ENCODE assay signal across 19 cellular contexts in the genomic region with DNA sequence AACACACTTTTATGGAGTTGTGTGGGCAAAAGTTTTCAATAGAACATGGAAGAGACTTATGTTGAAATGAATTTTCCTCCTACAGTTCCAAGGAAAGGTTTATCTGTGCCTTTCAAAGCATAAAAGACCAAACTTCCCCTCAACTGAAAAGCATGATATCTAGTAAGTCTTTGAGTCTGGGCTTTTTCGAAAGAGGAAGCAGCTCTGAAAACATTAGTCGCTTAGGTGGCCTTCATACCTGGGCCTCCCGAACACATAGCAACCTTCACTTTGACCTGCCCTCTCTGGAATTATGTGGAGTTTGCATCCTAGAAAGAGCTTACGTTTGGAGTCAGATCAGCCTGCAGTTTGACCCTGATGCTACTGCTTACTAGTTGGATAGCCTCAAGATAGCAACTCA. TPM values are rescaled to one million over a fixed set of nuclear protein-coding genes. Genes with fewer than 3 reads are reported as not detected.
DNase-seq lines count a peak whose midpoint lies in the region; ATAC-seq, FAIRE-seq and TF ChIP-seq lines count a peak whose summit lies in the region.
"Had no signal": no experiment of that assay in that cellular context is flagged by ENCODE, and none has a peak within 500 bp of the region (broad histone marks: within the 10 kb centered on the region; RNA-seq: fewer than 3 reads in every experiment).

No MANE protein-coding gene starts in this region.

- ATAC-seq in stimulated activated naive B cell treated with anti-CD40 and anti-IgM and Interleukin-4, amounts not matched to agents 10 μg/mL and 1 μg/mL and 100 μg/mL, for 72 hours (replicated peaks) = peak in 1 of 2 donors; percentile 23
- ATAC-seq: Panc1 had no signal

- H3K27ac ChIP-seq in MM.1S (ENCODE audit: low read length) = no peak overlapping the region
- no peak overlapping the region for H3K27ac ChIP-seq in coronary artery
- H3K27ac ChIP-seq: HL-60, SJSA1 had no signal

- H3K4me1 Mint-ChIP-seq in stimulated activated naive B cell treated with anti-CD40 and anti-IgM and Interleukin-4, amounts not matched to agents 10 μg/mL and 1 μg/mL and 100 μg/mL, for 72 hours = peaks cover 50 to 67% of the 10 kb centered on the region in 2 donors
- peaks cover 34% of the 10 kb centered on the region for H3K4me1 Mint-ChIP-seq in activated T-helper 1 cell treated with anti-CD3 and anti-CD28 coated beads, Interleukin-12 subunit alpha, Interleukin-12 subunit beta, Interleukin-2, Interleukin-4 antibody, amounts not matched to agents 30 ng/mL and 10 ng/mL and 1 ng/mL, durations not matched to agents 14 hours and 24 hours and 36 hours (ENCODE audit: low read depth)

- intact Hi-C loops in activated T-helper 1 cell treated with anti-CD3 and anti-CD28 coated beads, Interleukin-12 subunit alpha, Interleukin-12 subunit beta, Interleukin-2, Interleukin-4 antibody, amounts not matched to agents 30 ng/mL and 10 ng/mL and 1 ng/mL, durations not matched to agents 14 hours and 24 hours and 36 hours (cut with micrococcal nuclease) = no loop called here

- no peak overlapping the region for H3K4me2 ChIP-seq in MM.1S (ENCODE audit: low read depth, low read length)

- no peaks in the 10 kb centered on the region for H3K9me2 ChIP-seq in MM.1S (replicated peaks; ENCODE audit: insufficient read depth, low read length)

- peaks cover 0 to 1% of the 10 kb centered on the region in 2 donors for H3K36me3 Mint-ChIP-seq in stimulated activated naive B cell treated with anti-CD40 and anti-IgM and Interleukin-4, amounts not matched to agents 10 μg/mL and 1 μg/mL and 100 μg/mL, for 72 hours
- no peaks in the 10 kb centered on the region for H3K36me3 Mint-ChIP-seq in activated T-helper 1 cell treated with anti-CD3 and anti-CD28 coated beads, Interleukin-12 subunit alpha, Interleukin-12 subunit beta, Interleukin-2, Interleukin-4 antibody, amounts not matched to agents 30 ng/mL and 10 ng/mL and 1 ng/mL, durations not matched to agents 14 hours and 24 hours and 36 hours (ENCODE audit: low read depth)

- H3K36me3 ChIP-seq in MM.1S (replicated peaks; ENCODE audit: insufficient read depth, low read length) = no peaks in the 10 kb centered on the region
- H3K36me3 ChIP-seq: SJSA1 had no signal

- peaks cover 0 to 2% of the 10 kb centered on the region in 2 donors for H3K9me3 Mint-ChIP-seq in stimulated activated naive B cell treated with anti-CD40 and anti-IgM and Interleukin-4, amounts not matched to agents 10 μg/mL and 1 μg/mL and 100 μg/mL, for 72 hours
- no peaks in the 10 kb centered on the region for H3K9me3 Mint-ChIP-seq in activated T-helper 1 cell treated with anti-CD3 and anti-CD28 coated beads, Interleukin-12 subunit alpha, Interleukin-12 subunit beta, Interleukin-2, Interleukin-4 antibody, amounts not matched to agents 30 ng/mL and 10 ng/mL and 1 ng/mL, durations not matched to agents 14 hours and 24 hours and 36 hours
- H3K9me3 Mint-ChIP-seq: CD4-positive, alpha-beta T cell; HFFc6 had no signal

- DNase-seq in GM12891 (ENCODE audit: insufficient read length, low spot score) (no peak), MM.1S (peak; percentile 6), coronary artery (ENCODE audit: low spot score) (peak; percentile 2), dermis blood vessel endothelial cell (no peak), 8988T (no peak)
- DNase-seq in stimulated activated naive B cell treated with anti-CD40 and anti-IgM and Interleukin-4, amounts not matched to agents 10 μg/mL and 1 μg/mL and 100 μg/mL, for 72 hours = no peak
- DNase-seq in activated T-helper 1 cell treated with anti-CD3 and anti-CD28 coated beads, Interleukin-12 subunit alpha, Interleukin-12 subunit beta, Interleukin-2, Interleukin-4 antibody, amounts not matched to agents 30 ng/mL and 10 ng/mL and 1 ng/mL, durations not matched to agents 14 hours and 24 hours and 36 hours (ENCODE audit: low spot score) = no peak
- DNase-seq: AML-193; CD4-positive, alpha-beta T cell; EL; H7; HFFc6; NCI-H1417 treated with DMSO at 0.1 percent for 48 hours; NCI-H187 treated with DMSO at 0.1 percent for 48 hours; NCI-H226; NCI-H524 had no signal

- H3K4me3 ChIP-seq in MM.1S (ENCODE audit: low read length) (no peak overlapping the region), coronary artery (no peak overlapping the region)
- H3K4me3 ChIP-seq: SJSA1 had no signal

- peak overlapping the region; percentile 88 for H3K27ac Mint-ChIP-seq in stimulated activated naive B cell treated with anti-CD40 and anti-IgM and Interleukin-4, amounts not matched to agents 10 μg/mL and 1 μg/mL and 100 μg/mL, for 72 hours
- no peak overlapping the region for H3K27ac Mint-ChIP-seq in activated T-helper 1 cell treated with anti-CD3 and anti-CD28 coated beads, Interleukin-12 subunit alpha, Interleukin-12 subunit beta, Interleukin-2, Interleukin-4 antibody, amounts not matched to agents 30 ng/mL and 10 ng/mL and 1 ng/mL, durations not matched to agents 14 hours and 24 hours and 36 hours
- H3K27ac Mint-ChIP-seq: CD4-positive, alpha-beta T cell; HFFc6 had no signal

- H3K4me1 ChIP-seq in MM.1S (ENCODE audit: low read length) = peaks cover 33% of the 10 kb centered on the region
- H3K4me1 ChIP-seq: SJSA1 had no signal

- H3K4me3 Mint-ChIP-seq in stimulated activated naive B cell treated with anti-CD40 and anti-IgM and Interleukin-4, amounts not matched to agents 10 μg/mL and 1 μg/mL and 100 μg/mL, for 72 hours = peak overlapping the region in 1 of 2 donors; percentile 4
- no peak overlapping the region for H3K4me3 Mint-ChIP-seq in activated T-helper 1 cell treated with anti-CD3 and anti-CD28 coated beads, Interleukin-12 subunit alpha, Interleukin-12 subunit beta, Interleukin-2, Interleukin-4 antibody, amounts not matched to agents 30 ng/mL and 10 ng/mL and 1 ng/mL, durations not matched to agents 14 hours and 24 hours and 36 hours
- H3K4me3 Mint-ChIP-seq: CD4-positive, alpha-beta T cell; HFFc6 had no signal

- TF ChIP-seq CTCF in MM.1S (IDR thresholded peaks at IDR 0.05; ENCODE audit: low read length) (no peak), coronary artery (IDR thresholded peaks at IDR 0.05) (no peak)

- no peaks in the 10 kb centered on the region for H3K79me2 ChIP-seq in MM.1S (ENCODE audit: low read length)

- H3K9ac ChIP-seq in MM.1S (ENCODE audit: low read length) = no peak overlapping the region

- no peak for FAIRE-seq in GM12891 (lab: Jason Lieb, UNC)

- no peak overlapping the region for H2AFZ ChIP-seq in MM.1S (ENCODE audit: low read length)

- H3K27me3 Mint-ChIP-seq in stimulated activated naive B cell treated with anti-CD40 and anti-IgM and Interleukin-4, amounts not matched to agents 10 μg/mL and 1 μg/mL and 100 μg/mL, for 72 hours = no peaks in the 10 kb centered on the region
- no peaks in the 10 kb centered on the region for H3K27me3 Mint-ChIP-seq in activated T-helper 1 cell treated with anti-CD3 and anti-CD28 coated beads, Interleukin-12 subunit alpha, Interleukin-12 subunit beta, Interleukin-2, Interleukin-4 antibody, amounts not matched to agents 30 ng/mL and 10 ng/mL and 1 ng/mL, durations not matched to agents 14 hours and 24 hours and 36 hours (ENCODE audit: insufficient read depth)

- no peaks in the 10 kb centered on the region for H3K9me3 ChIP-seq in MM.1S (replicated peaks; ENCODE audit: insufficient read depth, low read length)
- H3K9me3 ChIP-seq: SJSA1 had no signal

- peaks cover 26% of the 10 kb centered on the region for H3F3A ChIP-seq in MM.1S (ENCODE audit: insufficient read depth, low read length)

- no peaks in the 10 kb centered on the region for H3K27me3 ChIP-seq in MM.1S (replicated peaks; ENCODE audit: insufficient read depth, low read length)

- no peak for TF ChIP-seq POLR2A in GM12891 (IDR thresholded peaks at IDR 0.05; ENCODE audit: low read depth, low read length)

- H4K20me1 ChIP-seq in MM.1S (ENCODE audit: insufficient read depth, low read length) = no peaks in the 10 kb centered on the region

TF ChIP-seq in GM12891, 5 proteins besides CTCF, POLR2A, EP300 and RAD21:
- TF ChIP-seq POU2F2 (IDR thresholded peaks at IDR 0.05; ENCODE audit: low read depth, low read length) = no peak
- TF ChIP-seq SPI1 (IDR thresholded peaks at IDR 0.05; ENCODE audit: low read depth, low read length) = peak; percentile 37
- TF ChIP-seq TAF1 (IDR thresholded peaks at IDR 0.05; ENCODE audit: low read depth, low read length) = no peak

RNA-seq across cellular contexts. Expression of gene CAPN14, which starts 4.8 kb away (rescaled TPM):
- polyA plus RNA-seq in GM12891 (2012; ENCODE audit: low read depth, missing spikeins) = 0.10 TPM
- total RNA-seq in dermis blood vessel endothelial cell = 0.05 TPM in 1 of 2 replicates, not detected in the other
- total RNA-seq in activated T-helper 1 cell treated with anti-CD3 and anti-CD28 coated beads, Interleukin-12 subunit alpha, Interleukin-12 subunit beta, Interleukin-2, Interleukin-4 antibody, amounts not matched to agents 30 ng/mL and 10 ng/mL and 1 ng/mL, durations not matched to agents 14 hours and 24 hours and 36 hours = 0.18 and 0.20 TPM in 2 replicates
- total RNA-seq: SJSA1 had no signal

RNA-seq across cellular contexts. Expression of gene EHD3, which starts 11.9 kb away (rescaled TPM):
- 0.18 TPM for polyA plus RNA-seq in GM12891 (2012; ENCODE audit: low read depth, missing spikeins)
- total RNA-seq in dermis blood vessel endothelial cell = 6.0 and 7.8 TPM in 2 replicates
- total RNA-seq in activated T-helper 1 cell treated with anti-CD3 and anti-CD28 coated beads, Interleukin-12 subunit alpha, Interleukin-12 subunit beta, Interleukin-2, Interleukin-4 antibody, amounts not matched to agents 30 ng/mL and 10 ng/mL and 1 ng/mL, durations not matched to agents 14 hours and 24 hours and 36 hours = 1.9 and 2.1 TPM in 2 replicates

Comparison
In these comparisons a context has a peak if more than half of its experiments do, and no peak if none do; other contexts are left out.
1. DNase-seq: peak in MM.1S (single experiment) and coronary artery (single experiment); none in GM12891 (single experiment), stimulated activated naive B cell treated with anti-CD40 and anti-IgM and Interleukin-4, amounts not matched to agents 10 μg/mL and 1 μg/mL and 100 μg/mL, for 72 hours (single experiment), dermis blood vessel endothelial cell (single experiment), activated T-helper 1 cell treated with anti-CD3 and anti-CD28 coated beads, Interleukin-12 subunit alpha, Interleukin-12 subunit beta, Interleukin-2, Interleukin-4 antibody, amounts not matched to agents 30 ng/mL and 10 ng/mL and 1 ng/mL, durations not matched to agents 14 hours and 24 hours and 36 hours (single experiment) and 8988T (single experiment).